In the genomic region with DNA sequence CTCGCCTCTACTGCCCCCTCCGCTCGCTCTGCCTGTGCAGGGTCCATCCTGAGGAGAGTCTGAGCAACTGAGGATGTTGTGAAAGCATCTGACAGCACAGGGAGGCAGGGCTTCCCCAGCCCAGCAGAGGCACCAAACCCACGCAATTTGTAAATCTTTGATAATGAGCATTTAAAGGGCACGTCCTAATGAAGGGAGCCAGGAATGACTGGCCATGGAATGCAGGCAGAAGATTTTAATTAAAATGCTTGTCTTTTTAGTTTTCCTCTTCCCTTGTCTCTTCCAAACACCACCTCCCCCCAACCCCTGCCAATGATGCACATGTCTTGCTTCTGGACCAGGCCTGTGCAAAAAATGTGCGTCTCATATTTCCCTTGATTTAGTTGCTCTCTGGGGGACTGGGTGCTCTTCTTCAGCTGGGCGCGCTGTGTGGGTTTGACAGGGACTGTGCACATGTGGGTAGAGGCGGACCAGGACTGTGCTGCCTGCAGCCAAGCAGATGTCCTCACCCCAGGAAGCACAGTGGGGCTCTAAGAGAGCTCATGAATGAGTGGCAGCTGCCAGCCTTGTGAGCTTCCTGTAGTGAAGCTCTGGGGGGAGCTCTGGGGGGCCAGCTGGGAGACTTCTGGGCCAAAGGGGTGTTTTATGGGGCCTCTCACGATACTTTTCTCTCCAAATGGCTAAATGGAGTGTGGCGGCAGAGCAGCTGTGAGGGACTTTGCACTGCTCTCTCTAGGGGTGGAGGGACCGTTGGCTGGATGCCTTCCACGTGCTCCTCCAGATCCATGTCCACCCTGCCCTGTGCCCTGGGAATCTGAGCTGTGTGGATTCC, we compare ENCODE assay signal across 1 cellular context.
TF ChIP-seq lines count a peak whose summit lies in the region.

No MANE protein-coding gene starts in this region.

TF ChIP-seq in SK-N-SH, 30 proteins besides CTCF, POLR2A, EP300 and RAD21 (continued from another document):
- TF ChIP-seq, protein P1, sequence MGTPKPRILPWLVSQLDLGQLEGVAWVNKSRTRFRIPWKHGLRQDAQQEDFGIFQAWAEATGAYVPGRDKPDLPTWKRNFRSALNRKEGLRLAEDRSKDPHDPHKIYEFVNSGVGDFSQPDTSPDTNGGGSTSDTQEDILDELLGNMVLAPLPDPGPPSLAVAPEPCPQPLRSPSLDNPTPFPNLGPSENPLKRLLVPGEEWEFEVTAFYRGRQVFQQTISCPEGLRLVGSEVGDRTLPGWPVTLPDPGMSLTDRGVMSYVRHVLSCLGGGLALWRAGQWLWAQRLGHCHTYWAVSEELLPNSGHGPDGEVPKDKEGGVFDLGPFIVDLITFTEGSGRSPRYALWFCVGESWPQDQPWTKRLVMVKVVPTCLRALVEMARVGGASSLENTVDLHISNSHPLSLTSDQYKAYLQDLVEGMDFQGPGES (IDR thresholded peaks at IDR 0.05; ENCODE audit: low read depth, low read length) = no peak
- TF ChIP-seq MXI1 (IDR thresholded peaks at IDR 0.05; ENCODE audit: low read depth, low read length) (no peak), FOSL2 (IDR thresholded peaks at IDR 0.05; ENCODE audit: borderline replicate concordance, low read depth) (no peak), EZH2phosphoT487 (IDR thresholded peaks at IDR 0.05; ENCODE audit: borderline replicate concordance, low read depth) (no peak), FOXJ3 (CRISPR knock-in tag; IDR thresholded peaks at IDR 0.05) (no peak), NFIC (IDR thresholded peaks at IDR 0.05; ENCODE audit: borderline replicate concordance) (peak; percentile 38; the same call in 1 of the 2 replicates), RXRA (IDR thresholded peaks at IDR 0.05; ENCODE audit: borderline replicate concordance, low read depth) (no peak), SIN3A (IDR thresholded peaks at IDR 0.05; ENCODE audit: borderline replicate concordance, low read depth, low read length) (peak; percentile 29; the same call in 1 of the 2 replicates), RCOR1 (IDR thresholded peaks at IDR 0.05; ENCODE audit: low read length) (no peak)
- TF ChIP-seq, protein P2, sequence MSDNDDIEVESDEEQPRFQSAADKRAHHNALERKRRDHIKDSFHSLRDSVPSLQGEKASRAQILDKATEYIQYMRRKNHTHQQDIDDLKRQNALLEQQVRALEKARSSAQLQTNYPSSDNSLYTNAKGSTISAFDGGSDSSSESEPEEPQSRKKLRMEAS (IDR thresholded peaks at IDR 0.05; ENCODE audit: low read depth) = peak; percentile 53; the same call in 1 of the 2 replicates
- TF ChIP-seq, protein P3, sequence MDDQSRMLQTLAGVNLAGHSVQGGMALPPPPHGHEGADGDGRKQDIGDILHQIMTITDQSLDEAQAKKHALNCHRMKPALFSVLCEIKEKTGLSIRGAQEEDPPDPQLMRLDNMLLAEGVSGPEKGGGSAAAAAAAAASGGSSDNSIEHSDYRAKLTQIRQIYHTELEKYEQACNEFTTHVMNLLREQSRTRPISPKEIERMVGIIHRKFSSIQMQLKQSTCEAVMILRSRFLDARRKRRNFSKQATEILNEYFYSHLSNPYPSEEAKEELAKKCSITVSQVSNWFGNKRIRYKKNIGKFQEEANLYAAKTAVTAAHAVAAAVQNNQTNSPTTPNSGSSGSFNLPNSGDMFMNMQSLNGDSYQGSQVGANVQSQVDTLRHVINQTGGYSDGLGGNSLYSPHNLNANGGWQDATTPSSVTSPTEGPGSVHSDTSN (IDR thresholded peaks at IDR 0.05) = peak; percentile 32
